Comparison of ENCODE assay signal across 9 cellular contexts in the genomic region with DNA sequence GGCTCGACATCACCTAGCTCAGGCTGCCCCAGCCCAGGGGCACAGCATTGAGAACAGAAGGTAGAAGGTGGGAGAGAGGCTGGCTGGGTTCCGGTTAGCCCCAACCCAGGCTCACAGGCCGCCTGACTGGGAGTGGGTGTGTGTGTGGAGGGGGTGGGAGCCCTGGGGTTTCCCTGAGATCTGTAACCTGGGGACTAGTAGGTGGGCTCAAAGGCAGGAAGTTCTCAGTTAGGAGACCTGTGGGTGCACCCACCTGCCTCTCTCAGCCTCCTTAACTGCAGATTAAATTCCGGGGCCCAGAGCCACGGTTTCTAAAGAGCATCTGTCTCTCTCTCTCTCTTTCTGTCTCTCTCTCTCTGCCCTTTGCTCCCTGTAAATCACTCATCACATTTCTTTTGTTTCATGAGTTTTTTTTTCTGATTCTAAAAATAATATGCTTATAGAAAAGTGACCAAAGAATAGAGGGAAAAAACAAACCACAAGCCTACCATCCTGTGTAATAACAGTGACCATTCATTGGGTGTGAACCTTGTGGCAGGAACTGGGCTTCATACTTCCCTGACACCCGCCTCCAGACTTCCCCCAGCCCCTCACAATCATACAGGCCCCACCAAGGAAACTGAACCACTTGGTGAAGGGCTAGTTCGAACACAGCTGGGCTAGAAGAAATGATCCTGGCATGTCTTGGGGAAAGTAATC.
DNase-seq lines count a peak whose midpoint lies in the region; ATAC-seq, FAIRE-seq and TF ChIP-seq lines count a peak whose summit lies in the region.
"Had no signal": no experiment of that assay in that cellular context is flagged by ENCODE, and none has a peak within 500 bp of the region (broad histone marks: within the 10 kb centered on the region; RNA-seq: fewer than 3 reads in every experiment).

No MANE protein-coding gene starts in this region.

- peak; percentile 34 for ATAC-seq in CD4-positive, alpha-beta T cell (ENCODE audit: poor library complexity)
- ATAC-seq in GM19455 (IDR thresholded peaks at IDR 0.05; ENCODE audit: unreplicated experiment) (peak; percentile 69), HG03439 (IDR thresholded peaks at IDR 0.05; ENCODE audit: unreplicated experiment) (peak; percentile 78)
- ATAC-seq in activated naive CD4-positive, alpha-beta T cell treated with anti-CD3 and anti-CD28 coated beads, Interleukin-2, amount 50 U/mL, for 72 hours, result peak; percentile 71 to 83

- DNase-seq in CD4-positive, alpha-beta T cell, result no peak
- DNase-seq in activated naive CD4-positive, alpha-beta T cell treated with anti-CD3 and anti-CD28 coated beads, Interleukin-2, amount 50 U/mL, for 72 hours (ENCODE audit: low spot score in 2 of 2), result peak in 1 of 2 donors; percentile 11
- DNase-seq in erythroblast (lab: John Stamatoyannopoulos, UW), result no peak
- DNase-seq in superior temporal gyrus (ENCODE audit: extremely low spot score), result no peak
- no peak for DNase-seq in AG08395 (ENCODE audit: low spot score)
- no peak for DNase-seq in small intestine

- no peaks in the 10 kb centered on the region for H3K36me3 ChIP-seq in small intestine (ENCODE audit: control insufficient read depth in 2 of 2, insufficient read depth in 2 of 2, low read length in 2 of 2)

- TF ChIP-seq CTCF in CD4-positive, alpha-beta T cell (IDR thresholded peaks at IDR 0.05), result no peak

- no peaks in the 10 kb centered on the region for H3K27me3 Mint-ChIP-seq in CD4-positive, alpha-beta T cell

- no peak for FAIRE-seq in small intestine (lab: Jason Lieb, UNC)

- intact Hi-C loops in CD4-positive, alpha-beta T cell (cut with DNase I, micrococcal nuclease), result no loop called here

- H3K27ac Mint-ChIP-seq in CD4-positive, alpha-beta T cell, result no peak overlapping the region
- H3K27ac Mint-ChIP-seq in activated naive CD4-positive, alpha-beta T cell treated with anti-CD3 and anti-CD28 coated beads, Interleukin-2, amount 50 U/mL, for 72 hours, result peak overlapping the region; percentile 86 to 97

- no peak overlapping the region for H3K4me3 ChIP-seq in small intestine (ENCODE audit: low read depth in 1 of 2, low read length in 2 of 2)
- H3K4me3 ChIP-seq: skin epidermis had no signal

- peaks cover 4 to 6% of the 10 kb centered on the region in 2 donors for H3K4me1 ChIP-seq in small intestine (ENCODE audit: control insufficient read depth in 2 of 2, insufficient read depth in 1 of 2, low read depth in 1 of 2, low read length in 1 of 2)

- no peak for TF ChIP-seq POLR2A in erythroblast (IDR thresholded peaks at IDR 0.05; ENCODE audit: low read length)

- no peak overlapping the region for H3K27ac ChIP-seq in CD4-positive, alpha-beta T cell (ENCODE audit: low read depth, low read length)
- H3K27ac ChIP-seq in small intestine (ENCODE audit: low read depth in 1 of 2, low read length in 1 of 2), result peak overlapping the region in 1 of 2 donors; percentile 62

- no peaks in the 10 kb centered on the region for H3K27me3 ChIP-seq in CD4-positive, alpha-beta T cell (ENCODE audit: control insufficient read depth, insufficient read depth, low read length)
- no peaks in the 10 kb centered on the region for H3K27me3 ChIP-seq in small intestine (ENCODE audit: control insufficient read depth in 2 of 2, insufficient read depth in 2 of 2, low read length in 2 of 2)

- H3K36me3 Mint-ChIP-seq in CD4-positive, alpha-beta T cell (ENCODE audit: low read depth), result no peaks in the 10 kb centered on the region
- no peaks in the 10 kb centered on the region for H3K36me3 Mint-ChIP-seq in activated naive CD4-positive, alpha-beta T cell treated with anti-CD3 and anti-CD28 coated beads, Interleukin-2, amount 50 U/mL, for 72 hours

- WGBS in small intestine, 3 donors, result 38 to 48% (median 46%) methylated on average over 7 of the region's 7 CpGs

- no peaks in the 10 kb centered on the region for H3K9me3 ChIP-seq in CD4-positive, alpha-beta T cell (ENCODE audit: control insufficient read depth, low read length)
- H3K9me3 ChIP-seq in small intestine (ENCODE audit: control insufficient read depth, low read depth), result no peaks in the 10 kb centered on the region

- no peaks in the 10 kb centered on the region for H3K9me3 Mint-ChIP-seq in CD4-positive, alpha-beta T cell
- peaks cover 0 to 4% of the 10 kb centered on the region in 2 donors for H3K9me3 Mint-ChIP-seq in activated naive CD4-positive, alpha-beta T cell treated with anti-CD3 and anti-CD28 coated beads, Interleukin-2, amount 50 U/mL, for 72 hours

- POLR2A ChIA-PET in CD4-positive, alpha-beta T cell (lab: Charles Lee), result no interaction called here

- H3K4me1 Mint-ChIP-seq in CD4-positive, alpha-beta T cell (ENCODE audit: low read depth), result peaks cover 14% of the 10 kb centered on the region

- CTCF ChIA-PET in CD4-positive, alpha-beta T cell (lab: Charles Lee), result no interaction called here

- no peak overlapping the region for H3K4me3 Mint-ChIP-seq in CD4-positive, alpha-beta T cell
